Comparison of ENCODE assay signal across 8 cellular contexts in genomic region chr9:129610473-129611301, GRCh38. TPM values are rescaled to one million over a fixed set of nuclear protein-coding genes. Genes with fewer than 3 reads are reported as not detected.
DNase-seq lines count a peak whose midpoint lies in the region; ATAC-seq and TF ChIP-seq lines count a peak whose summit lies in the region.

No MANE protein-coding gene starts in this region.

- H2AFZ ChIP-seq in SK-N-SH (ENCODE audit: low read depth) = peak overlapping the region; percentile 96

- no peaks in the 10 kb centered on the region for H3K9me2 ChIP-seq in SK-N-SH

- TF ChIP-seq RAD21 in SK-N-SH (IDR thresholded peaks at IDR 0.05; ENCODE audit: low read length) = peak; percentile 90

- intact Hi-C loops in tibial artery (cut with DNase I; ENCODE audit: low total_unique reads) = loop anchor here (2.0 to 10.0 kb wide), 2 partner anchors 216 to 472 kb away; no protein-coding TSS in a partner anchor

- no peak for TF ChIP-seq EP300 in SK-N-SH (IDR thresholded peaks at IDR 0.05; ENCODE audit: borderline replicate concordance in 1 of 2, low read depth in 1 of 2, low read length in 1 of 2)

- ATAC-seq in omental fat pad (ENCODE audit: low FRiP score) = peak; percentile 42

- H3K9me3 ChIP-seq in SK-N-SH (no peaks in the 10 kb centered on the region), tibial artery (no peaks in the 10 kb centered on the region)

- POLR2A ChIA-PET in SK-N-SH (lab: Yijun Ruan, JAX) = interaction anchor here (0.6 to 1.5 kb wide), 4 partner anchors 14 to 437 kb away, joined by 3 read pairs; no protein-coding TSS in a partner anchor

- peak overlapping the region; percentile 99 for H3K4me2 ChIP-seq in SK-N-SH

- H4K20me1 ChIP-seq in SK-N-SH (ENCODE audit: insufficient read depth) = no peaks in the 10 kb centered on the region

- H3K4me3 ChIP-seq in SK-N-SH (ENCODE audit: low read depth in 2 of 2, low read length in 1 of 2) (peak overlapping the region; percentile 60 to 77), tibial artery (peak overlapping the region; percentile 66 to 89)

- TF ChIP-seq CTCF in SK-N-SH (IDR thresholded peaks at IDR 0.05) = peak; percentile 87
- peak in 2 of 3 donors; percentile 89 to 94 for TF ChIP-seq CTCF in omental fat pad (IDR thresholded peaks at IDR 0.05)
- peak; percentile 87 to 100 for TF ChIP-seq CTCF in tibial artery (IDR thresholded peaks at IDR 0.05)

- 1% methylated on average over 37 of the region's 66 CpGs for WGBS in SK-N-SH (ENCODE audit: low lambda C conversion rate)

- H3K27ac ChIP-seq in SK-N-SH (ENCODE audit: low read depth in 2 of 2, low read length in 1 of 2) (peak overlapping the region; percentile 58 to 60; a peak in 3 of 4 replicates), tibial artery (peak overlapping the region; percentile 94 to 95)

- CTCF ChIA-PET in SK-N-SH (lab: Yijun Ruan, JAX) = interaction anchor here (0.6 to 15.6 kb wide), 62 partner anchors 11 to 485 kb away, joined by 3 to 235 read pairs (median 4); partner anchors contain the start of genes C9orf50 and IER5L

- H3F3A ChIP-seq in SK-N-SH (replicated peaks; ENCODE audit: insufficient read depth) = peaks cover 6% of the 10 kb centered on the region

- H3K79me2 ChIP-seq in SK-N-SH (ENCODE audit: insufficient read depth) = no peaks in the 10 kb centered on the region

- H3K27me3 ChIP-seq in SK-N-SH (ENCODE audit: insufficient read depth) (no peaks in the 10 kb centered on the region), tibial artery (no peaks in the 10 kb centered on the region)

- no peaks in the 10 kb centered on the region for H3K36me3 ChIP-seq in SK-N-SH (replicated peaks in 1 of 2; ENCODE audit: control insufficient read depth in 1 of 2, insufficient read depth in 2 of 2, low read length in 1 of 2)
- H3K36me3 ChIP-seq in tibial artery = no peaks in the 10 kb centered on the region

- H3K9ac ChIP-seq in SK-N-SH = peak overlapping the region; percentile 82

- H3K4me1 ChIP-seq in SK-N-SH (ENCODE audit: control insufficient read depth in 1 of 2, insufficient read depth in 2 of 2, low read depth in 1 of 2, low read length in 1 of 2) (peaks cover 4 to 25% of the 10 kb centered on the region in 2 experiments; a peak in 2 of 4 replicates), tibial artery (peaks cover 0 to 52% (median 44%) of the 10 kb centered on the region in 4 donors)

- DNase-seq in NCI-H146 (lab: John Stamatoyannopoulos, UW) = peak; percentile 18
- DNase-seq in NCI-H146 treated with DMSO at 0.1 percent for 48 hours (lab: John Stamatoyannopoulos, UW; ENCODE audit: unreplicated experiment) = no peak
- DNase-seq in HuH-7 (ENCODE audit: low spot score) = peak; percentile 95
- peak; percentile 91 for DNase-seq in SK-N-SH
- peak; percentile 72 for DNase-seq in activated naive CD4-positive, alpha-beta T cell treated with anti-CD3 and anti-CD28 coated beads, Interleukin-2, amount 50 U/mL, for 16 hours
- peak; percentile 64 for DNase-seq in globus pallidus (ENCODE audit: low spot score)
- DNase-seq in omental fat pad (ENCODE audit: low spot score) = peak; percentile 58
- peak; percentile 73 to 87 for DNase-seq in tibial artery

TF ChIP-seq in SK-N-SH, 30 proteins besides CTCF, POLR2A, EP300 and RAD21 (continues in another document):
- TF ChIP-seq, protein P1, sequence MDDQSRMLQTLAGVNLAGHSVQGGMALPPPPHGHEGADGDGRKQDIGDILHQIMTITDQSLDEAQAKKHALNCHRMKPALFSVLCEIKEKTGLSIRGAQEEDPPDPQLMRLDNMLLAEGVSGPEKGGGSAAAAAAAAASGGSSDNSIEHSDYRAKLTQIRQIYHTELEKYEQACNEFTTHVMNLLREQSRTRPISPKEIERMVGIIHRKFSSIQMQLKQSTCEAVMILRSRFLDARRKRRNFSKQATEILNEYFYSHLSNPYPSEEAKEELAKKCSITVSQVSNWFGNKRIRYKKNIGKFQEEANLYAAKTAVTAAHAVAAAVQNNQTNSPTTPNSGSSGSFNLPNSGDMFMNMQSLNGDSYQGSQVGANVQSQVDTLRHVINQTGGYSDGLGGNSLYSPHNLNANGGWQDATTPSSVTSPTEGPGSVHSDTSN (IDR thresholded peaks at IDR 0.05) = no peak
- TF ChIP-seq NRF1 (IDR thresholded peaks at IDR 0.05; ENCODE audit: low read depth, low read length) (peak; percentile 41), TCF12 (IDR thresholded peaks at IDR 0.05) (no peak), ELF1 (IDR thresholded peaks at IDR 0.05) (no peak), RFX5 (IDR thresholded peaks at IDR 0.05; ENCODE audit: low read length) (no peak), FOSL2 (IDR thresholded peaks at IDR 0.05; ENCODE audit: borderline replicate concordance, low read depth) (no peak), CHD2 (IDR thresholded peaks at IDR 0.05; ENCODE audit: low read length, partially characterized antibody) (no peak), IRF3 (IDR thresholded peaks at IDR 0.05; ENCODE audit: low read depth, low read length) (no peak), MEF2A (IDR thresholded peaks at IDR 0.05; ENCODE audit: borderline replicate concordance, low read depth) (no peak), RXRA (IDR thresholded peaks at IDR 0.05; ENCODE audit: borderline replicate concordance, low read depth) (no peak), SMC3 (IDR thresholded peaks at IDR 0.05; ENCODE audit: low read depth, low read length) (peak; percentile 96)
- TF ChIP-seq, protein P2, sequence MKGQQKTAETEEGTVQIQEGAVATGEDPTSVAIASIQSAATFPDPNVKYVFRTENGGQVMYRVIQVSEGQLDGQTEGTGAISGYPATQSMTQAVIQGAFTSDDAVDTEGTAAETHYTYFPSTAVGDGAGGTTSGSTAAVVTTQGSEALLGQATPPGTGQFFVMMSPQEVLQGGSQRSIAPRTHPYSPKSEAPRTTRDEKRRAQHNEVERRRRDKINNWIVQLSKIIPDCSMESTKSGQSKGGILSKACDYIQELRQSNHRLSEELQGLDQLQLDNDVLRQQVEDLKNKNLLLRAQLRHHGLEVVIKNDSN (IDR thresholded peaks at IDR 0.05; ENCODE audit: borderline replicate concordance, low read depth) = no peak
- TF ChIP-seq, protein P3, sequence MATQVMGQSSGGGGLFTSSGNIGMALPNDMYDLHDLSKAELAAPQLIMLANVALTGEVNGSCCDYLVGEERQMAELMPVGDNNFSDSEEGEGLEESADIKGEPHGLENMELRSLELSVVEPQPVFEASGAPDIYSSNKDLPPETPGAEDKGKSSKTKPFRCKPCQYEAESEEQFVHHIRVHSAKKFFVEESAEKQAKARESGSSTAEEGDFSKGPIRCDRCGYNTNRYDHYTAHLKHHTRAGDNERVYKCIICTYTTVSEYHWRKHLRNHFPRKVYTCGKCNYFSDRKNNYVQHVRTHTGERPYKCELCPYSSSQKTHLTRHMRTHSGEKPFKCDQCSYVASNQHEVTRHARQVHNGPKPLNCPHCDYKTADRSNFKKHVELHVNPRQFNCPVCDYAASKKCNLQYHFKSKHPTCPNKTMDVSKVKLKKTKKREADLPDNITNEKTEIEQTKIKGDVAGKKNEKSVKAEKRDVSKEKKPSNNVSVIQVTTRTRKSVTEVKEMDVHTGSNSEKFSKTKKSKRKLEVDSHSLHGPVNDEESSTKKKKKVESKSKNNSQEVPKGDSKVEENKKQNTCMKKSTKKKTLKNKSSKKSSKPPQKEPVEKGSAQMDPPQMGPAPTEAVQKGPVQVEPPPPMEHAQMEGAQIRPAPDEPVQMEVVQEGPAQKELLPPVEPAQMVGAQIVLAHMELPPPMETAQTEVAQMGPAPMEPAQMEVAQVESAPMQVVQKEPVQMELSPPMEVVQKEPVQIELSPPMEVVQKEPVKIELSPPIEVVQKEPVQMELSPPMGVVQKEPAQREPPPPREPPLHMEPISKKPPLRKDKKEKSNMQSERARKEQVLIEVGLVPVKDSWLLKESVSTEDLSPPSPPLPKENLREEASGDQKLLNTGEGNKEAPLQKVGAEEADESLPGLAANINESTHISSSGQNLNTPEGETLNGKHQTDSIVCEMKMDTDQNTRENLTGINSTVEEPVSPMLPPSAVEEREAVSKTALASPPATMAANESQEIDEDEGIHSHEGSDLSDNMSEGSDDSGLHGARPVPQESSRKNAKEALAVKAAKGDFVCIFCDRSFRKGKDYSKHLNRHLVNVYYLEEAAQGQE (IDR thresholded peaks at IDR 0.05; ENCODE audit: low read depth, low read length) = no peak

RNA-seq across cellular contexts. Expression of gene C9orf50, which starts 10.2 kb away (rescaled TPM):
- 0.24 and 0.30 TPM in 2 replicates for polyA plus RNA-seq in SK-N-SH (2012; rRNA removed)
- polyA plus RNA-seq in SK-N-SH (2012; cell fraction: cytosol; rRNA removed) = 0.17 and 0.34 TPM in 2 replicates
- polyA plus RNA-seq in SK-N-SH (2012; cell fraction: nucleus; rRNA removed) = 1.0 and 1.2 TPM in 2 replicates
- total RNA-seq in omental fat pad = not detected

RNA-seq across cellular contexts. Expression of gene NTMT1, which starts 15.3 kb away (rescaled TPM):
- 75.0 and 78.3 TPM in 2 replicates for polyA plus RNA-seq in SK-N-SH (2012; rRNA removed)
- polyA plus RNA-seq in SK-N-SH (2012; cell fraction: cytosol; rRNA removed) = 44.3 and 62.6 TPM in 2 replicates
- 44.8 and 47.5 TPM in 2 replicates for polyA plus RNA-seq in SK-N-SH (2012; cell fraction: nucleus; rRNA removed)
- 10 to 100 TPM; 15.8 to 37.9 (median 20.3) TPM for total RNA-seq in omental fat pad

RNA-seq across cellular contexts. Expression of gene ASB6, which starts 31.3 kb away (rescaled TPM):
- polyA plus RNA-seq in SK-N-SH (2012; rRNA removed) = 35.9 and 37.5 TPM in 2 replicates
- 14.2 and 23.9 TPM in 2 replicates for polyA plus RNA-seq in SK-N-SH (2012; cell fraction: cytosol; rRNA removed)
- polyA plus RNA-seq in SK-N-SH (2012; cell fraction: nucleus; rRNA removed) = 89.7 and 96.2 TPM in 2 replicates
- 10 to 100 TPM; 14.5 to 35.4 (median 16.3) TPM for total RNA-seq in omental fat pad

RNA-seq across cellular contexts. Expression of gene PRRX2, which starts 54.8 kb away (rescaled TPM):
- 0.83 and 0.84 TPM in 2 replicates for polyA plus RNA-seq in SK-N-SH (2012; rRNA removed)
- polyA plus RNA-seq in SK-N-SH (2012; cell fraction: cytosol; rRNA removed) = 0.51 and 1.2 TPM in 2 replicates
- polyA plus RNA-seq in SK-N-SH (2012; cell fraction: nucleus; rRNA removed) = 0.37 and 0.70 TPM in 2 replicates
- 1 to 10 TPM; 3.6 to 7.3 (median 4.0) TPM for total RNA-seq in omental fat pad
